Comparison of ENCODE assay signal across 32 cellular contexts in the genomic region with DNA sequence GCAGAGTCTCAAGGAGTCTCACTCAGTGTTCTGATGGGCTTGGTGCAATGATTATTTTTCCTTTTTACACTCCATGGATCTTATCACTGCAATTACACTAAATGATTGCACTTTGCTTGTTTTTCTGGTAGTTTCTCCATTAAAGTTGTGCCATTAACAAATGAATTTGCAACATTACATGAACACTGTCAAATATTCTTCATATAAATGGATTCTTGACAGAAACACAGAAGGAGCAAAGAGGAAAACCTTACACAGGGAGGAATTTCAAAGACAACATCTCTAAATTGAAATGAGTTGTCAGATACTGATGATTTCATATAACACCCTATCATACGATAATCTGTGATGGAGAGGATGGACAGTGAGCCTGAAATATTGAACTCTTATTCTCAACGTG.
"Had no signal": no experiment of that assay in that cellular context is flagged by ENCODE, and none has a peak within 500 bp of the region (broad histone marks: within the 10 kb centered on the region; RNA-seq: fewer than 3 reads in every experiment).

No MANE protein-coding gene starts in this region.

- H3K4me3 ChIP-seq: MG63 had no signal

- DNase-seq: Karpas-422, Kasumi-1, MG63, MM.1S, MV-4-11, NCI-H1048, NCI-H1092, NCI-H1092 treated with DMSO at 0.1 percent for 48 hours, NCI-H1105, NCI-H1105 treated with DMSO at 0.1 percent for 48 hours, NCI-H1417 treated with DMSO at 0.1 percent for 48 hours, NCI-H1436, NCI-H1436 treated with DMSO at 0.1 percent for 48 hours, NCI-H146, NCI-H1694, NCI-H187, NCI-H187 treated with DMSO at 0.1 percent for 48 hours, NCI-H1930, NCI-H2029, NCI-H2029 treated with DMSO at 0.1 percent for 48 hours, NCI-H2081, NCI-H2081 treated with DMSO at 0.1 percent for 48 hours, NCI-H2107, NCI-H2227 treated with DMSO at 0.1 percent for 48 hours, NCI-H226, NCI-H345, NCI-H446, NCI-H446 treated with DMSO at 0.1 percent for 48 hours, NCI-H510A, NCI-H510A treated with DMSO at 0.1 percent for 48 hours, NCI-H524 had no signal

- H3K4me2 ChIP-seq: KMS-11 had no signal

- H3K27ac ChIP-seq: KMS-11 had no signal

- H3K9me3 ChIP-seq: MG63 had no signal

- H3K36me3 ChIP-seq: MG63 had no signal

- H3K27me3 ChIP-seq: MG63 had no signal

- H3K9ac ChIP-seq: KMS-11 had no signal
